In the genomic region with DNA sequence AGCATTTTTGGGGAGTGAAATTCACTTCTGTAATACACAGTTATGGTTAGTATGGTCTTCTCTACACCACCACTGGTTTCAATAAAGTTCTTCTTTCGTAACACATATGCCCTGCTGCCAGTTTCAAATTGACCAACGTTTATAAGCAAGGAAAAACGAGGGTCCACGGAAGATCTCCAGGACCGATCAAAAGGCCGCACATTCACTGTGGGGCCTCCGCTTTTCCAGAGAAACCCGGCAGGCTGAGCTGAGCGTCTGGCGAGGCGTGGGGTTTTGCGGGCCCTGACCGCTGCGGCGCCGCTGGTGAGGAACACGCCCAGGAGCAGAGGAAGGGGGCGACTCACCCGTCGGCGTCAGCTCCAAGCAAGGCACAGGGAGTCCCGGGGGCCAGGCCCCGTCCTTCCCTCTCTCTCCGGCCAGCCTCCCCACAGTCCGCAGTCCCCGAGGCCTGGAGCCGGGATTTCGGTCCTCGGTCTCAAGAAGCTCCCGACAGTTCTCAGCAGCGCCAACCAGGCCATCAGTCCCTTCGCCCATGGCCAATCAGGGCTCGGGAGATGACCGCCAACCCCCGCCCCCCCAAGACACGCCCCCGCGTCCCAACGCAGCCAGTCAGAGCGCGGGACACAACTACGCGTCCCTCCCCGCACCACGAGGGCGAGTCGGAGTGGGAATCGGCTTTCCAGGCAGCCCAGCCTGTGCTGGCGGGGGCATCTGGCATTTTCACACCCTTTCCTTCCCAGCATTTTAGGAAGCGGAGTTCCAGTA, we compare ENCODE assay signal across 1 cellular context.
A peak's percentile ranks its signal among the peaks of the same experiment; 100 is the strongest.
TF ChIP-seq lines count a peak whose summit lies in the region.

A gene with protein sequence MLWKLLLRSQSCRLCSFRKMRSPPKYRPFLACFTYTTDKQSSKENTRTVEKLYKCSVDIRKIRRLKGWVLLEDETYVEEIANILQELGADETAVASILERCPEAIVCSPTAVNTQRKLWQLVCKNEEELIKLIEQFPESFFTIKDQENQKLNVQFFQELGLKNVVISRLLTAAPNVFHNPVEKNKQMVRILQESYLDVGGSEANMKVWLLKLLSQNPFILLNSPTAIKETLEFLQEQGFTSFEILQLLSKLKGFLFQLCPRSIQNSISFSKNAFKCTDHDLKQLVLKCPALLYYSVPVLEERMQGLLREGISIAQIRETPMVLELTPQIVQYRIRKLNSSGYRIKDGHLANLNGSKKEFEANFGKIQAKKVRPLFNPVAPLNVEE (minus strand): TSS at position 522 of the 765 bp plus-strand sequence. CDS start 8,432 bp downstream, outside the sequence.

TF ChIP-seq in HEK293, 187 proteins besides CTCF, POLR2A, EP300 and RAD21 (continued from another document and continues in another):
- TF ChIP-seq, protein P1, sequence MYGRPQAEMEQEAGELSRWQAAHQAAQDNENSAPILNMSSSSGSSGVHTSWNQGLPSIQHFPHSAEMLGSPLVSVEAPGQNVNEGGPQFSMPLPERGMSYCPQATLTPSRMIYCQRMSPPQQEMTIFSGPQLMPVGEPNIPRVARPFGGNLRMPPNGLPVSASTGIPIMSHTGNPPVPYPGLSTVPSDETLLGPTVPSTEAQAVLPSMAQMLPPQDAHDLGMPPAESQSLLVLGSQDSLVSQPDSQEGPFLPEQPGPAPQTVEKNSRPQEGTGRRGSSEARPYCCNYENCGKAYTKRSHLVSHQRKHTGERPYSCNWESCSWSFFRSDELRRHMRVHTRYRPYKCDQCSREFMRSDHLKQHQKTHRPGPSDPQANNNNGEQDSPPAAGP (tag by site-specific recombination; IDR thresholded peaks at IDR 0.05): 0 out of 2 replicates have a peak, but pooled peaks have one; percentile 37
- TF ChIP-seq, protein P2, sequence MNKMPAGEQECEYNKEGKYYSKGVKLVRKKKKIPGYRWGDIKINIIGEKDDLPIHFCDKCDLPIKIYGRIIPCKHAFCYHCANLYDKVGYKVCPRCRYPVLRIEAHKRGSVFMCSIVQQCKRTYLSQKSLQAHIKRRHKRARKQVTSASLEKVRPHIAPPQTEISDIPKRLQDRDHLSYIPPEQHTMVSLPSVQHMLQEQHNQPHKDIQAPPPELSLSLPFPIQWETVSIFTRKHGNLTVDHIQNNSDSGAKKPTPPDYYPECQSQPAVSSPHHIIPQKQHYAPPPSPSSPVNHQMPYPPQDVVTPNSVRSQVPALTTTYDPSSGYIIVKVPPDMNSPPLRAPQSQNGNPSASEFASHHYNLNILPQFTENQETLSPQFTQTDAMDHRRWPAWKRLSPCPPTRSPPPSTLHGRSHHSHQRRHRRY (tag by site-specific recombination; IDR thresholded peaks at IDR 0.05): no peak
- no peak; the same call in 1 of the 2 replicates for TF ChIP-seq ZNF24 (tag by site-specific recombination; IDR thresholded peaks at IDR 0.05)
- TF ChIP-seq ZBTB48 (tag by site-specific recombination; IDR thresholded peaks at IDR 0.05): peak; percentile 61
- TF ChIP-seq ZBTB1 (tag by site-specific recombination; IDR thresholded peaks at IDR 0.05): no peak
- no peak for TF ChIP-seq ZNF302 (tag by site-specific recombination; IDR thresholded peaks at IDR 0.05; ENCODE audit: low read depth)
- no peak for TF ChIP-seq ZNF514 (tag by site-specific recombination; IDR thresholded peaks at IDR 0.05)
- peak; percentile 95 for TF ChIP-seq SP2 (tag by site-specific recombination; IDR thresholded peaks at IDR 0.05)
- TF ChIP-seq ZNF175 (tag by site-specific recombination; IDR thresholded peaks at IDR 0.05): no peak
- no peak for TF ChIP-seq ZNF521 (tag by site-specific recombination; IDR thresholded peaks at IDR 0.05)
- TF ChIP-seq, protein P3, sequence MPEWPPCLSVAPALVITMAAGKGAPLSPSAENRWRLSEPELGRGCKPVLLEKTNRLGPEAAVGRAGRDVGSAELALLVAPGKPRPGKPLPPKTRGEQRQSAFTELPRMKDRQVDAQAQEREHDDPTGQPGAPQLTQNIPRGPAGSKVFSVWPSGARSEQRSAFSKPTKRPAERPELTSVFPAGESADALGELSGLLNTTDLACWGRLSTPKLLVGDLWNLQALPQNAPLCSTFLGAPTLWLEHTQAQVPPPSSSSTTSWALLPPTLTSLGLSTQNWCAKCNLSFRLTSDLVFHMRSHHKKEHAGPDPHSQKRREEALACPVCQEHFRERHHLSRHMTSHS (tag by site-specific recombination; IDR thresholded peaks at IDR 0.05): no peak
- TF ChIP-seq MZF1 (tag by site-specific recombination; IDR thresholded peaks at IDR 0.05; ENCODE audit: borderline replicate concordance): no peak
- no peak for TF ChIP-seq ZNF558 (tag by site-specific recombination; IDR thresholded peaks at IDR 0.05)
- TF ChIP-seq KLF9 (tag by site-specific recombination; IDR thresholded peaks at IDR 0.05; ENCODE audit: low read depth): peak; percentile 77
- 0 out of 2 replicates have a peak, but pooled peaks have one; percentile 52 for TF ChIP-seq ZNF2 (tag by site-specific recombination; IDR thresholded peaks at IDR 0.05)
- TF ChIP-seq, protein P4, sequence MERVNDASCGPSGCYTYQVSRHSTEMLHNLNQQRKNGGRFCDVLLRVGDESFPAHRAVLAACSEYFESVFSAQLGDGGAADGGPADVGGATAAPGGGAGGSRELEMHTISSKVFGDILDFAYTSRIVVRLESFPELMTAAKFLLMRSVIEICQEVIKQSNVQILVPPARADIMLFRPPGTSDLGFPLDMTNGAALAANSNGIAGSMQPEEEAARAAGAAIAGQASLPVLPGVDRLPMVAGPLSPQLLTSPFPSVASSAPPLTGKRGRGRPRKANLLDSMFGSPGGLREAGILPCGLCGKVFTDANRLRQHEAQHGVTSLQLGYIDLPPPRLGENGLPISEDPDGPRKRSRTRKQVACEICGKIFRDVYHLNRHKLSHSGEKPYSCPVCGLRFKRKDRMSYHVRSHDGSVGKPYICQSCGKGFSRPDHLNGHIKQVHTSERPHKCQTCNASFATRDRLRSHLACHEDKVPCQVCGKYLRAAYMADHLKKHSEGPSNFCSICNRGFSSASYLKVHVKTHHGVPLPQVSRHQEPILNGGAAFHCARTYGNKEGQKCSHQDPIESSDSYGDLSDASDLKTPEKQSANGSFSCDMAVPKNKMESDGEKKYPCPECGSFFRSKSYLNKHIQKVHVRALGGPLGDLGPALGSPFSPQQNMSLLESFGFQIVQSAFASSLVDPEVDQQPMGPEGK (tag by site-specific recombination; IDR thresholded peaks at IDR 0.05): peak; percentile 72
- TF ChIP-seq SP7 (tag by site-specific recombination; IDR thresholded peaks at IDR 0.05): no peak
- TF ChIP-seq GLIS2 (tag by site-specific recombination; IDR thresholded peaks at IDR 0.05): peak; percentile 75
- TF ChIP-seq EGR2 (tag by site-specific recombination; IDR thresholded peaks at IDR 0.05; ENCODE audit: low read depth): peak; percentile 66
- TF ChIP-seq ZNF548 (tag by site-specific recombination; IDR thresholded peaks at IDR 0.05): no peak
- 0 out of 2 replicates have a peak, but pooled peaks have one; percentile 6 for TF ChIP-seq KLF10 (tag by site-specific recombination; IDR thresholded peaks at IDR 0.05)
- TF ChIP-seq, protein P5, sequence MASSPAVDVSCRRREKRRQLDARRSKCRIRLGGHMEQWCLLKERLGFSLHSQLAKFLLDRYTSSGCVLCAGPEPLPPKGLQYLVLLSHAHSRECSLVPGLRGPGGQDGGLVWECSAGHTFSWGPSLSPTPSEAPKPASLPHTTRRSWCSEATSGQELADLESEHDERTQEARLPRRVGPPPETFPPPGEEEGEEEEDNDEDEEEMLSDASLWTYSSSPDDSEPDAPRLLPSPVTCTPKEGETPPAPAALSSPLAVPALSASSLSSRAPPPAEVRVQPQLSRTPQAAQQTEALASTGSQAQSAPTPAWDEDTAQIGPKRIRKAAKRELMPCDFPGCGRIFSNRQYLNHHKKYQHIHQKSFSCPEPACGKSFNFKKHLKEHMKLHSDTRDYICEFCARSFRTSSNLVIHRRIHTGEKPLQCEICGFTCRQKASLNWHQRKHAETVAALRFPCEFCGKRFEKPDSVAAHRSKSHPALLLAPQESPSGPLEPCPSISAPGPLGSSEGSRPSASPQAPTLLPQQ (tag by site-specific recombination; IDR thresholded peaks at IDR 0.05): peak; percentile 65
- peak; percentile 87; the same call in 1 of the 2 replicates for TF ChIP-seq ZNF501 (tag by site-specific recombination; IDR thresholded peaks at IDR 0.05)
- TF ChIP-seq ZNF341 (tag by site-specific recombination; IDR thresholded peaks at IDR 0.05; ENCODE audit: low read depth): peak; percentile 71
- peak; percentile 51; the same call in 1 of the 2 replicates for TF ChIP-seq ZNF610 (tag by site-specific recombination; IDR thresholded peaks at IDR 0.05; ENCODE audit: borderline replicate concordance)
- TF ChIP-seq, protein P6, sequence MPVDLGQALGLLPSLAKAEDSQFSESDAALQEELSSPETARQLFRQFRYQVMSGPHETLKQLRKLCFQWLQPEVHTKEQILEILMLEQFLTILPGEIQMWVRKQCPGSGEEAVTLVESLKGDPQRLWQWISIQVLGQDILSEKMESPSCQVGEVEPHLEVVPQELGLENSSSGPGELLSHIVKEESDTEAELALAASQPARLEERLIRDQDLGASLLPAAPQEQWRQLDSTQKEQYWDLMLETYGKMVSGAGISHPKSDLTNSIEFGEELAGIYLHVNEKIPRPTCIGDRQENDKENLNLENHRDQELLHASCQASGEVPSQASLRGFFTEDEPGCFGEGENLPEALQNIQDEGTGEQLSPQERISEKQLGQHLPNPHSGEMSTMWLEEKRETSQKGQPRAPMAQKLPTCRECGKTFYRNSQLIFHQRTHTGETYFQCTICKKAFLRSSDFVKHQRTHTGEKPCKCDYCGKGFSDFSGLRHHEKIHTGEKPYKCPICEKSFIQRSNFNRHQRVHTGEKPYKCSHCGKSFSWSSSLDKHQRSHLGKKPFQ (tag by site-specific recombination; IDR thresholded peaks at IDR 0.05): peak; percentile 88
- no peak for TF ChIP-seq ZFP3 (tag by site-specific recombination; IDR thresholded peaks at IDR 0.05; ENCODE audit: low read depth)
- no peak for TF ChIP-seq GLI2 (tag by site-specific recombination; IDR thresholded peaks at IDR 0.05; ENCODE audit: borderline replicate concordance, low read depth)
- TF ChIP-seq, protein P7, sequence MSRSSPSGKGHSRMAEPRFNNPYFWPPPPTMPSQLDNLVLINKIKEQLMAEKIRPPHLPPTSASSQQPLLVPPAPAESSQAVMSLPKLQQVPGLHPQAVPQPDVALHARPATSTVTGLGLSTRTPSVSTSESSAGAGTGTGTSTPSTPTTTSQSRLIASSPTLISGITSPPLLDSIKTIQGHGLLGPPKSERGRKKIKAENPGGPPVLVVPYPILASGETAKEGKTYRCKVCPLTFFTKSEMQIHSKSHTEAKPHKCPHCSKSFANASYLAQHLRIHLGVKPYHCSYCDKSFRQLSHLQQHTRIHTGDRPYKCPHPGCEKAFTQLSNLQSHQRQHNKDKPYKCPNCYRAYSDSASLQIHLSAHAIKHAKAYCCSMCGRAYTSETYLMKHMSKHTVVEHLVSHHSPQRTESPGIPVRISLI (tag by site-specific recombination; IDR thresholded peaks at IDR 0.05): no peak
- no peak for TF ChIP-seq MYNN (tag by site-specific recombination; IDR thresholded peaks at IDR 0.05; ENCODE audit: borderline replicate concordance)
- TF ChIP-seq, protein P8, sequence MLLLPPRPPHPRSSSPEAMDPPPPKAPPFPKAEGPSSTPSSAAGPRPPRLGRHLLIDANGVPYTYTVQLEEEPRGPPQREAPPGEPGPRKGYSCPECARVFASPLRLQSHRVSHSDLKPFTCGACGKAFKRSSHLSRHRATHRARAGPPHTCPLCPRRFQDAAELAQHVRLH (tag by site-specific recombination; IDR thresholded peaks at IDR 0.05): 0 out of 2 replicates have a peak, but pooled peaks have one; percentile 44
- TF ChIP-seq ZNF785 (tag by site-specific recombination; IDR thresholded peaks at IDR 0.05): 0 out of 2 replicates have a peak, but pooled peaks have one; percentile 15
- TF ChIP-seq, protein P9, sequence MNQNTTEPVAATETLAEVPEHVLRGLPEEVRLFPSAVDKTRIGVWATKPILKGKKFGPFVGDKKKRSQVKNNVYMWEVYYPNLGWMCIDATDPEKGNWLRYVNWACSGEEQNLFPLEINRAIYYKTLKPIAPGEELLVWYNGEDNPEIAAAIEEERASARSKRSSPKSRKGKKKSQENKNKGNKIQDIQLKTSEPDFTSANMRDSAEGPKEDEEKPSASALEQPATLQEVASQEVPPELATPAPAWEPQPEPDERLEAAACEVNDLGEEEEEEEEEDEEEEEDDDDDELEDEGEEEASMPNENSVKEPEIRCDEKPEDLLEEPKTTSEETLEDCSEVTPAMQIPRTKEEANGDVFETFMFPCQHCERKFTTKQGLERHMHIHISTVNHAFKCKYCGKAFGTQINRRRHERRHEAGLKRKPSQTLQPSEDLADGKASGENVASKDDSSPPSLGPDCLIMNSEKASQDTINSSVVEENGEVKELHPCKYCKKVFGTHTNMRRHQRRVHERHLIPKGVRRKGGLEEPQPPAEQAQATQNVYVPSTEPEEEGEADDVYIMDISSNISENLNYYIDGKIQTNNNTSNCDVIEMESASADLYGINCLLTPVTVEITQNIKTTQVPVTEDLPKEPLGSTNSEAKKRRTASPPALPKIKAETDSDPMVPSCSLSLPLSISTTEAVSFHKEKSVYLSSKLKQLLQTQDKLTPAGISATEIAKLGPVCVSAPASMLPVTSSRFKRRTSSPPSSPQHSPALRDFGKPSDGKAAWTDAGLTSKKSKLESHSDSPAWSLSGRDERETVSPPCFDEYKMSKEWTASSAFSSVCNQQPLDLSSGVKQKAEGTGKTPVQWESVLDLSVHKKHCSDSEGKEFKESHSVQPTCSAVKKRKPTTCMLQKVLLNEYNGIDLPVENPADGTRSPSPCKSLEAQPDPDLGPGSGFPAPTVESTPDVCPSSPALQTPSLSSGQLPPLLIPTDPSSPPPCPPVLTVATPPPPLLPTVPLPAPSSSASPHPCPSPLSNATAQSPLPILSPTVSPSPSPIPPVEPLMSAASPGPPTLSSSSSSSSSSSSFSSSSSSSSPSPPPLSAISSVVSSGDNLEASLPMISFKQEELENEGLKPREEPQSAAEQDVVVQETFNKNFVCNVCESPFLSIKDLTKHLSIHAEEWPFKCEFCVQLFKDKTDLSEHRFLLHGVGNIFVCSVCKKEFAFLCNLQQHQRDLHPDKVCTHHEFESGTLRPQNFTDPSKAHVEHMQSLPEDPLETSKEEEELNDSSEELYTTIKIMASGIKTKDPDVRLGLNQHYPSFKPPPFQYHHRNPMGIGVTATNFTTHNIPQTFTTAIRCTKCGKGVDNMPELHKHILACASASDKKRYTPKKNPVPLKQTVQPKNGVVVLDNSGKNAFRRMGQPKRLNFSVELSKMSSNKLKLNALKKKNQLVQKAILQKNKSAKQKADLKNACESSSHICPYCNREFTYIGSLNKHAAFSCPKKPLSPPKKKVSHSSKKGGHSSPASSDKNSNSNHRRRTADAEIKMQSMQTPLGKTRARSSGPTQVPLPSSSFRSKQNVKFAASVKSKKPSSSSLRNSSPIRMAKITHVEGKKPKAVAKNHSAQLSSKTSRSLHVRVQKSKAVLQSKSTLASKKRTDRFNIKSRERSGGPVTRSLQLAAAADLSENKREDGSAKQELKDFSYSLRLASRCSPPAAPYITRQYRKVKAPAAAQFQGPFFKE (tag by site-specific recombination; IDR thresholded peaks at IDR 0.05; ENCODE audit: borderline replicate concordance): no peak
- peak; percentile 68 for TF ChIP-seq ZNF335 (tag by site-specific recombination; conservative IDR thresholded peaks at IDR 0.05)
- no peak for TF ChIP-seq ZNF530 (tag by site-specific recombination; IDR thresholded peaks at IDR 0.05; ENCODE audit: low read depth)
- 0 out of 2 replicates have a peak, but pooled peaks have one; percentile 22 for TF ChIP-seq ZNF121 (tag by site-specific recombination; IDR thresholded peaks at IDR 0.05)
- TF ChIP-seq ZNF324 (tag by site-specific recombination; IDR thresholded peaks at IDR 0.05): 0 out of 2 replicates have a peak, but pooled peaks have one; percentile 26
- TF ChIP-seq ZXDB (tag by site-specific recombination; IDR thresholded peaks at IDR 0.05): peak; percentile 47; the same call in 1 of the 2 replicates
- TF ChIP-seq ZNF600 (tag by site-specific recombination; IDR thresholded peaks at IDR 0.05): peak; percentile 71
- TF ChIP-seq KLF1 (tag by site-specific recombination; IDR thresholded peaks at IDR 0.05): no peak
- no peak for TF ChIP-seq KLF7 (tag by site-specific recombination; IDR thresholded peaks at IDR 0.05; ENCODE audit: borderline replicate concordance)
- TF ChIP-seq ZNF596 (tag by site-specific recombination; IDR thresholded peaks at IDR 0.05): 0 out of 2 replicates have a peak, but pooled peaks have one; percentile 8
